Comparison of ENCODE assay signal across 32 cellular contexts in the genomic region with DNA sequence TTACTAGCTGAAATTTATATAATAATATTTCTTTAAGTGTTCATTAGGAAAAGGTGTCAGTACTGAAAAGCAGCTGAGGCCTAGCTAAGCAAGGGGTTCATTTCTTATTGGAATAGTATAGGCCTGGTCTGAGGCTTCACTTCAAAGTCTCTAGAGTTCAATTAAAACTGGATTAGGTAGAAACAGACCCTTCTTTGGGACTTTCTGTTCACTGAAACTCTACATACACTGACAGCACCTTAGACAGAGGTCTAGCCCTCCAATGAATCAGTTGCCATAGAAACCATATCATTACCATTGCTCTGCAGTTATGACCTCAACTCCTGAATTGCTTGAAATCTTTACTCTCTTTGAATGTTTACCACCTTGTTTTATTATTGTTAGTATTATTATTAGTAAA.
"Had no signal": no experiment of that assay in that cellular context is flagged by ENCODE, and none has a peak within 500 bp of the region (broad histone marks: within the 10 kb centered on the region; RNA-seq: fewer than 3 reads in every experiment).

No MANE protein-coding gene starts in this region.

- ATAC-seq: esophagus mucosa; left colon; naive thymus-derived CD4-positive, alpha-beta T cell; pancreas; stimulated activated memory B cell treated with anti-CD40 and anti-IgM and Interleukin-4, amounts not matched to agents 10 μg/mL and 1 μg/mL and 100 μg/mL, for 72 hours; stimulated activated naive CD8-positive, alpha-beta T cell treated with anti-CD3 and anti-CD28 coated beads, Interleukin-15, amount 100 ng/mL, for 72 hours had no signal

- H3K4me3 Mint-ChIP-seq: activated CD4-positive, alpha-beta memory T cell treated with anti-CD3 and anti-CD28 coated beads for 36 hours; activated CD4-positive, alpha-beta T cell treated with anti-CD3 and anti-CD28 coated beads, Interleukin-2, amount 10 ng/mL, durations not matched to agents 24 days and 14 days; activated T-cell treated with anti-CD3 and anti-CD28 coated beads, Interleukin-2, amount 50 U/mL, for 24 hours; dendritic cell treated with granulocyte-macrophage colony-stimulating factor and Interleukin-4, amounts not matched to agents 40 ng/mL and 50 ng/mL, for 4 days; endodermal cell; immature natural killer cell; naive thymus-derived CD4-positive, alpha-beta T cell; stimulated activated memory B cell treated with anti-CD40 and anti-IgM and Interleukin-4, amounts not matched to agents 10 μg/mL and 1 μg/mL and 100 μg/mL, for 72 hours; stimulated activated naive CD8-positive, alpha-beta T cell treated with anti-CD3 and anti-CD28 coated beads, Interleukin-15, amount 100 ng/mL, for 72 hours; type B pancreatic cell had no signal

- H3K27ac ChIP-seq: pancreas, prostate gland, uterus had no signal

- H3K27me3 Mint-ChIP-seq: activated CD4-positive, alpha-beta memory T cell treated with anti-CD3 and anti-CD28 coated beads for 36 hours; activated CD4-positive, alpha-beta T cell treated with anti-CD3 and anti-CD28 coated beads, Interleukin-2, amount 10 ng/mL, durations not matched to agents 24 days and 14 days; activated T-cell treated with anti-CD3 and anti-CD28 coated beads, Interleukin-2, amount 50 U/mL, for 24 hours; dendritic cell treated with granulocyte-macrophage colony-stimulating factor and Interleukin-4, amounts not matched to agents 40 ng/mL and 50 ng/mL, for 4 days; naive thymus-derived CD4-positive, alpha-beta T cell; stimulated activated memory B cell treated with anti-CD40 and anti-IgM and Interleukin-4, amounts not matched to agents 10 μg/mL and 1 μg/mL and 100 μg/mL, for 72 hours; stimulated activated naive CD8-positive, alpha-beta T cell treated with anti-CD3 and anti-CD28 coated beads, Interleukin-15, amount 100 ng/mL, for 72 hours; type B pancreatic cell had no signal

- H3K36me3 Mint-ChIP-seq: activated CD4-positive, alpha-beta memory T cell treated with anti-CD3 and anti-CD28 coated beads for 36 hours; immature natural killer cell; type B pancreatic cell had no signal

- H3K36me3 ChIP-seq: pancreas, prostate gland, sigmoid colon, uterus had no signal

- H3K4me1 ChIP-seq: prostate gland, uterus had no signal

- H3K4me1 Mint-ChIP-seq: activated CD4-positive, alpha-beta T cell treated with anti-CD3 and anti-CD28 coated beads, Interleukin-2, amount 10 ng/mL, durations not matched to agents 24 days and 14 days; stimulated activated memory B cell treated with anti-CD40 and anti-IgM and Interleukin-4, amounts not matched to agents 10 μg/mL and 1 μg/mL and 100 μg/mL, for 72 hours; stimulated activated naive CD8-positive, alpha-beta T cell treated with anti-CD3 and anti-CD28 coated beads, Interleukin-15, amount 100 ng/mL, for 72 hours had no signal

- H3K27ac Mint-ChIP-seq: activated CD4-positive, alpha-beta memory T cell treated with anti-CD3 and anti-CD28 coated beads for 36 hours; activated CD4-positive, alpha-beta T cell treated with anti-CD3 and anti-CD28 coated beads, Interleukin-2, amount 10 ng/mL, durations not matched to agents 24 days and 14 days; activated T-cell treated with anti-CD3 and anti-CD28 coated beads, Interleukin-2, amount 50 U/mL, for 24 hours; dendritic cell treated with granulocyte-macrophage colony-stimulating factor and Interleukin-4, amounts not matched to agents 40 ng/mL and 50 ng/mL, for 4 days; endodermal cell; immature natural killer cell; naive thymus-derived CD4-positive, alpha-beta T cell; stimulated activated memory B cell treated with anti-CD40 and anti-IgM and Interleukin-4, amounts not matched to agents 10 μg/mL and 1 μg/mL and 100 μg/mL, for 72 hours; stimulated activated naive CD8-positive, alpha-beta T cell treated with anti-CD3 and anti-CD28 coated beads, Interleukin-15, amount 100 ng/mL, for 72 hours; type B pancreatic cell had no signal

- H3K9me3 ChIP-seq: pancreas, prostate gland, sigmoid colon, uterus had no signal

- DNase-seq: activated CD4-positive, alpha-beta memory T cell treated with anti-CD3 and anti-CD28 coated beads for 36 hours; activated CD4-positive, alpha-beta T cell treated with anti-CD3 and anti-CD28 coated beads, Interleukin-2, amount 10 ng/mL, durations not matched to agents 24 days and 14 days; activated CD4-positive, CD25-positive, alpha-beta regulatory T cell treated with anti-CD3 and anti-CD28 coated beads, Interleukin-2, amount 50 U/mL, for 72 hours; activated CD8-positive, alpha-beta memory T cell treated with anti-CD3 and anti-CD28 coated beads, Interleukin-2, amount 50 U/mL, for 48 hours; activated gamma-delta T cell; activated naive CD4-positive, alpha-beta T cell treated with anti-CD3 and anti-CD28 coated beads, Interleukin-2, amount 50 U/mL, for 16 hours; activated T-cell treated with anti-CD3 and anti-CD28 coated beads, Interleukin-2, amount 50 U/mL, for 24 hours; amniotic stem cell; caudate nucleus; endodermal cell; foreskin fibroblast; head of caudate nucleus; hippocampal formation; immature natural killer cell; kidney; left colon; midbrain; naive thymus-derived CD4-positive, alpha-beta T cell; nucleus accumbens; pancreas; sigmoid colon; small intestine; stimulated activated CD4-positive, alpha-beta T cell treated with anti-CD3 and anti-CD28 coated beads, Interleukin-4, amount 100 ng/mL, for 24 hours; stimulated activated CD8-positive, alpha-beta memory T cell treated with anti-CD3 and anti-CD28 coated beads, Interleukin-4, amount 100 ng/mL, for 48 hours; stimulated activated naive CD8-positive, alpha-beta T cell treated with anti-CD3 and anti-CD28 coated beads, Interleukin-15, amount 100 ng/mL, for 72 hours; substantia nigra; uterus had no signal

- H3K4me3 ChIP-seq: pancreas, prostate gland, sigmoid colon, uterus had no signal

- H3K9me3 Mint-ChIP-seq: activated CD4-positive, alpha-beta memory T cell treated with anti-CD3 and anti-CD28 coated beads for 36 hours; activated CD4-positive, alpha-beta T cell treated with anti-CD3 and anti-CD28 coated beads, Interleukin-2, amount 10 ng/mL, durations not matched to agents 24 days and 14 days; activated T-cell treated with anti-CD3 and anti-CD28 coated beads, Interleukin-2, amount 50 U/mL, for 24 hours; dendritic cell treated with granulocyte-macrophage colony-stimulating factor and Interleukin-4, amounts not matched to agents 40 ng/mL and 50 ng/mL, for 4 days; endodermal cell; immature natural killer cell; naive thymus-derived CD4-positive, alpha-beta T cell; stimulated activated memory B cell treated with anti-CD40 and anti-IgM and Interleukin-4, amounts not matched to agents 10 μg/mL and 1 μg/mL and 100 μg/mL, for 72 hours; stimulated activated naive CD8-positive, alpha-beta T cell treated with anti-CD3 and anti-CD28 coated beads, Interleukin-15, amount 100 ng/mL, for 72 hours; type B pancreatic cell had no signal
